ENCODE assay signal across 12 cellular contexts in the genomic region with DNA sequence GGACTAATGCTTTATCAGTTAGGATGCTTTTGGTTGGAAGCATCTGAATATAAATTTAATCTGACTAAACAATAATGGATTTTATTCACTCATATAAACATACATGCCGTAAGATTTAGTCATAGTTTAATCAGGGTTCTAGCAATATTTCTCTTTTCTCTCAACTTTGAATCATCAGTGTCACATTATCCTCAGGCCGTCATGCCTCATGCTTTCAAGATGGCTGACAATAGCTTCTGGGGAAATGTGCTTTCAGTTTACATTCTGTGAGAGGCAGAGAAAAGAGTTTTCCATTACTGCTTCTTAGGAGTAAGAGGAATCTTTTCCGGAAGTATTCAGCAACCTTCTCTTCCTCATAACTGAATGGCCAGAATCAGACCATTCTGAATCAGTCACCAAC.
A peak's percentile ranks its signal among the peaks of the same experiment; 100 is the strongest.
DNase-seq lines count a peak whose midpoint lies in the region; ATAC-seq and TF ChIP-seq lines count a peak whose summit lies in the region.
"Had no signal": no experiment of that assay in that cellular context is flagged by ENCODE, and none has a peak within 500 bp of the region (broad histone marks: within the 10 kb centered on the region; RNA-seq: fewer than 3 reads in every experiment).

No MANE protein-coding gene starts in this region.

- H3K27me3 ChIP-seq in SJSA1 (replicated peaks), result no peaks in the 10 kb centered on the region
- no peaks in the 10 kb centered on the region for H3K27me3 ChIP-seq in skeletal muscle satellite cell (ENCODE audit: control insufficient read depth, insufficient read depth, low read length)
- no peaks in the 10 kb centered on the region for H3K27me3 ChIP-seq in vagina
- H3K27me3 ChIP-seq: spleen, stomach had no signal

- POLR2A ChIA-PET in OCI-LY7 (lab: Charles Lee), result no interaction called here

- H2AFZ ChIP-seq in OCI-LY7 (ENCODE audit: low read length), result no peak overlapping the region

- ATAC-seq in GM19023 (IDR thresholded peaks at IDR 0.05; ENCODE audit: unreplicated experiment), result no peak
- ATAC-seq: WTC11 had no signal

- H3K9me3 ChIP-seq in SJSA1 (replicated peaks) (no peaks in the 10 kb centered on the region), skeletal muscle satellite cell (replicated peaks; ENCODE audit: low read length) (no peaks in the 10 kb centered on the region), vagina (no peaks in the 10 kb centered on the region), OCI-LY7 (ENCODE audit: low read length) (no peaks in the 10 kb centered on the region)
- H3K9me3 ChIP-seq: spleen, stomach had no signal

- no peaks in the 10 kb centered on the region for H3K9me2 ChIP-seq in OCI-LY7 (ENCODE audit: insufficient read depth, low read length)

- H3K79me2 ChIP-seq in OCI-LY7 (ENCODE audit: insufficient read depth, low read depth, low read length), result no peaks in the 10 kb centered on the region

- no TSS peak for BruUV-seq in OCI-LY7 (replicated peaks; lab: Mats Ljungman, UMichigan)

- CTCF ChIA-PET in OCI-LY7 (lab: Charles Lee; ENCODE audit: unreplicated experiment), result no interaction called here

- no peak overlapping the region for H3K4me3 ChIP-seq in SJSA1
- no peak overlapping the region for H3K4me3 ChIP-seq in fibroblast of pulmonary artery (replicated peaks; ENCODE audit: low read depth, low read length)
- no peak overlapping the region for H3K4me3 ChIP-seq in skeletal muscle satellite cell (ENCODE audit: low read length)
- no peak overlapping the region for H3K4me3 ChIP-seq in vagina
- no peak overlapping the region for H3K4me3 ChIP-seq in OCI-LY7 (ENCODE audit: low read depth, low read length, poor library complexity, severe bottlenecking)
- H3K4me3 ChIP-seq: spleen, stomach had no signal

- peak overlapping the region; percentile 84 for H3K27ac ChIP-seq in SJSA1
- H3K27ac ChIP-seq in vagina, result no peak overlapping the region
- no peak overlapping the region for H3K27ac ChIP-seq in OCI-LY7 (ENCODE audit: low read depth, low read length, poor library complexity, severe bottlenecking)
- H3K27ac ChIP-seq: spleen, stomach had no signal

- TF ChIP-seq CTCF in fibroblast of pulmonary artery (IDR thresholded peaks at IDR 0.05; ENCODE audit: low read length, missing control alignments) (no peak), vagina (IDR thresholded peaks at IDR 0.05) (no peak), OCI-LY7 (conservative IDR thresholded peaks at IDR 0.05; ENCODE audit: low read length) (no peak)

- H3K9ac ChIP-seq in skeletal muscle satellite cell (ENCODE audit: low read depth, low read length), result no peak overlapping the region

- intact Hi-C loops in vagina (cut with DNase I) (no loop called here), OCI-LY7 (cut with micrococcal nuclease; ENCODE audit: unreplicated experiment) (no loop called here)

- H3K4me1 ChIP-seq in SJSA1 (replicated peaks) (peaks cover 33% of the 10 kb centered on the region), skeletal muscle satellite cell (ENCODE audit: control insufficient read depth, insufficient read depth, low read length) (peaks cover 11% of the 10 kb centered on the region), vagina (peaks cover 16% of the 10 kb centered on the region), OCI-LY7 (ENCODE audit: insufficient read depth, low read length, poor library complexity, severe bottlenecking) (no peaks in the 10 kb centered on the region)
- H3K4me1 ChIP-seq: spleen, stomach had no signal

- TF ChIP-seq POLR2A in vagina (IDR thresholded peaks at IDR 0.05), result no peak

- no peaks in the 10 kb centered on the region; the same call in 1 of the 2 replicates for H3K36me3 ChIP-seq in SJSA1
- H3K36me3 ChIP-seq in skeletal muscle satellite cell (ENCODE audit: insufficient read depth, low read length), result no peaks in the 10 kb centered on the region
- no peaks in the 10 kb centered on the region for H3K36me3 ChIP-seq in vagina
- no peaks in the 10 kb centered on the region for H3K36me3 ChIP-seq in OCI-LY7 (ENCODE audit: insufficient read depth, low read length)
- H3K36me3 ChIP-seq: spleen, stomach had no signal

- H3K4me2 ChIP-seq in skeletal muscle satellite cell (ENCODE audit: low read length), result peak overlapping the region; percentile 3
- no peak overlapping the region for H3K4me2 ChIP-seq in OCI-LY7 (ENCODE audit: low read length)

- DNase-seq in HCEC 1CT, result peak; percentile 91
- DNase-seq in SJSA1 (ENCODE audit: low read depth in 1 of 2, low spot score in 2 of 2), result peak in 1 of 2 experiments; percentile 73
- DNase-seq in fibroblast of pulmonary artery (ENCODE audit: low read depth), result peak; percentile 22
- no peak for DNase-seq in activated T-cell treated with anti-CD3 and anti-CD28 coated beads for 4 hours
- DNase-seq in vagina (ENCODE audit: extremely low spot score in 2 of 2), result no peak
- no peak for DNase-seq in OCI-LY7 (ENCODE audit: low spot score)
- DNase-seq: NCI-H1048, spleen, stomach had no signal

- no peaks in the 10 kb centered on the region for H4K20me1 ChIP-seq in OCI-LY7 (ENCODE audit: insufficient read depth, low read length)

Comparison
In these comparisons a context has a peak if more than half of its experiments do, and no peak if none do; other contexts are left out.
1. DNase-seq: peak in HCEC 1CT (single experiment) and fibroblast of pulmonary artery (single experiment); none in activated T-cell treated with anti-CD3 and anti-CD28 coated beads for 4 hours (single experiment), vagina (0 of 2) and OCI-LY7 (single experiment).